ENCODE assay signal across 8 cellular contexts in the genomic region with DNA sequence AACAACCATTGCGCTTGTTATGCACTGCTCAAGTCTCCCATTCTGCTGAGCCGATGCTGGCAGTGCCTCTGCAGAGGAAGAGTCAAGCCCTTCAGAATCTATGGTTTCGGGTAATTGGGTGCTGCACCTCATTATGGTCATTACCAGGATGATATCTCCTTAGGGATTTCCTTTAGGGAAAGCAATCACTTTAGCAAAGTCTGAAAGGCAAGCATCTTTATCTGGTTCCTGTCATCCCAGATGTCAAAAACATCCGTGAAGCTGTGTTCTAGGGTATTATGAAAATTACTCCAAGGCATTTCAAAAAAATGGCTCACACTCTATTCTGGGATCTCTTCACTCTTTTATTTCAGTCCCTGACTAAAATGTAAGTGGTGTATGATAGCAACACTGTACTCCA.
"Had no signal": no experiment of that assay in that cellular context is flagged by ENCODE, and none has a peak within 500 bp of the region (broad histone marks: within the 10 kb centered on the region; RNA-seq: fewer than 3 reads in every experiment).

No MANE protein-coding gene starts in this region.

- H3K4me3 Mint-ChIP-seq: HFFc6 had no signal

- H3K36me3 ChIP-seq: HAP-1 had no signal

- H3K4me1 ChIP-seq: HAP-1 had no signal

- H3K9me3 ChIP-seq: HAP-1 had no signal

- H3K4me3 ChIP-seq: GM23248, HAP-1, K562 had no signal

- DNase-seq: GM23248, GOT3, H7, HFFc6, IMR-90 had no signal

- H2AFZ ChIP-seq: GM23248 had no signal

- ATAC-seq: HCT116, K562 had no signal

- H3K27ac ChIP-seq: GM23248 had no signal

- H3K27ac Mint-ChIP-seq: HFFc6 had no signal
